8 cellular contexts compared by ENCODE assay signal in the genomic region with DNA sequence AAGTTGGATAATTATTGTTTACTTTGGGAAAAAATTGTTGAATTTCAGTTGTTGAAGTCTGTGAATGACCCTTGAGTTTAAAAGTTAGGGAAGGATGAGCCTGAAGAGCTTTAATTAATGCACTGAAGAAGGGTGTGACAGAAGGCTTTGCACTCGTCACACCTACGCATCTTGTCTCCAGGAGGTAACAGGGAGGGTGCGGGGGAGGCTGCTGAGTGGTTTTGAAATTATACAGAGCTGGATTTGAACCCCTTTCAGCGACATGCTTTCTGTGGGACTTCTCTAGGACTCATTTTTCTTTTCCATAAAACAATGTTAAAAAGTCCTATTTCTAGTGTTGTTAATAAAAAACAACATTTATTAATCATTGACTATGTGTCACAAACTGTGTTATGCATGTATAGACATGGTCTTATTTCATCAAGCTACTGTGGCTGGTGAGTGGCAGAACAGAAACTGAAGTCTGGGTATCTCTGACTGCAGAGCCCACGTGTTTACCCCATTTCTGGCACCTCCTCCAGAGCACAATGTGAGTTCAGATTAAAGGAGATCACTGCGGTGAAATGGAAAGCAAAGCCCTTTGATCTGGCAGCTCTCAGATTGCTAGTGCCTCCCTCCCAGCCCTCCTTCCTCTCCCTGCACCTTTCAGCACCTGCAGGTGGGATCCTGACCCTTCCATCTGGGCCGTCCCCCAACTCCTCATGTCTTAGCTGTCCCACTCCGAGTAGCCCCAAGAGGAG.
DNase-seq lines count a peak whose midpoint lies in the region; ATAC-seq, FAIRE-seq and TF ChIP-seq lines count a peak whose summit lies in the region.
"Had no signal": no experiment of that assay in that cellular context is flagged by ENCODE, and none has a peak within 500 bp of the region (broad histone marks: within the 10 kb centered on the region; RNA-seq: fewer than 3 reads in every experiment).

No MANE protein-coding gene starts in this region.

- H3K27ac Mint-ChIP-seq in activated naive CD8-positive, alpha-beta T cell treated with anti-CD3 and anti-CD28 coated beads, Interleukin-2, amount 50 U/mL, for 24 hours = no peak overlapping the region
- no peak overlapping the region for H3K27ac Mint-ChIP-seq in Calu3 (ENCODE audit: unreplicated experiment)

- no peak for TF ChIP-seq POLR2A in GM12891 (IDR thresholded peaks at IDR 0.05; ENCODE audit: low read depth, low read length)

- no peak for FAIRE-seq in GM12891 (lab: Jason Lieb, UNC)

- TF ChIP-seq CTCF in Calu3 (IDR thresholded peaks at IDR 0.05; ENCODE audit: unreplicated experiment) = no peak

- no peaks in the 10 kb centered on the region for H3K27me3 Mint-ChIP-seq in activated naive CD8-positive, alpha-beta T cell treated with anti-CD3 and anti-CD28 coated beads, Interleukin-2, amount 50 U/mL, for 24 hours
- no peaks in the 10 kb centered on the region for H3K27me3 Mint-ChIP-seq in Calu3 (ENCODE audit: unreplicated experiment)

- CTCF ChIA-PET in Calu3 (lab: Charles Lee) = no interaction called here

- BruUV-seq in Calu3 (replicated peaks; lab: Mats Ljungman, UMichigan) = no TSS peak

- H3K9me3 Mint-ChIP-seq in activated naive CD8-positive, alpha-beta T cell treated with anti-CD3 and anti-CD28 coated beads, Interleukin-2, amount 50 U/mL, for 24 hours = peaks cover 5% of the 10 kb centered on the region
- peaks cover 28% of the 10 kb centered on the region for H3K9me3 Mint-ChIP-seq in Calu3 (ENCODE audit: low read depth, unreplicated experiment)

- intact Hi-C loops in Calu3 (cut with micrococcal nuclease; ENCODE audit: unreplicated experiment) = no loop called here

- H3K4me3 Mint-ChIP-seq in activated naive CD8-positive, alpha-beta T cell treated with anti-CD3 and anti-CD28 coated beads, Interleukin-2, amount 50 U/mL, for 24 hours = peak overlapping the region; percentile 26
- H3K4me3 Mint-ChIP-seq in Calu3 (ENCODE audit: low read depth, unreplicated experiment) = no peak overlapping the region

- DNase-seq in NCI-H510A treated with DMSO at 0.1 percent for 48 hours (lab: John Stamatoyannopoulos, UW) = peak; percentile 68
- peak; percentile 39 for DNase-seq in activated naive CD8-positive, alpha-beta T cell treated with anti-CD3 and anti-CD28 coated beads, Interleukin-2, amount 50 U/mL, for 24 hours
- peak; percentile 24 for DNase-seq in stimulated activated CD4-positive, alpha-beta T cell treated with anti-CD3 and anti-CD28 coated beads, Interleukin-4, amount 100 ng/mL, for 24 hours
- no peak for DNase-seq in GM12891 (ENCODE audit: insufficient read length, low spot score)
- DNase-seq in Calu3 = no peak
- no peak for DNase-seq in foreskin melanocyte
- DNase-seq: hippocampal formation had no signal

- H3K4me1 Mint-ChIP-seq in activated naive CD8-positive, alpha-beta T cell treated with anti-CD3 and anti-CD28 coated beads, Interleukin-2, amount 50 U/mL, for 24 hours = peaks cover 30% of the 10 kb centered on the region
- no peaks in the 10 kb centered on the region for H3K4me1 Mint-ChIP-seq in Calu3 (ENCODE audit: low read depth, unreplicated experiment)

- ATAC-seq in GM21423 (IDR thresholded peaks at IDR 0.05; ENCODE audit: unreplicated experiment) = peak; percentile 77
- ATAC-seq in activated naive CD8-positive, alpha-beta T cell treated with anti-CD3 and anti-CD28 coated beads, Interleukin-2, amount 50 U/mL, for 24 hours = peak; percentile 86

- no peaks in the 10 kb centered on the region for H3K36me3 Mint-ChIP-seq in activated naive CD8-positive, alpha-beta T cell treated with anti-CD3 and anti-CD28 coated beads, Interleukin-2, amount 50 U/mL, for 24 hours (ENCODE audit: low read depth)
- no peaks in the 10 kb centered on the region for H3K36me3 Mint-ChIP-seq in Calu3 (ENCODE audit: insufficient read depth, unreplicated experiment)

TF ChIP-seq in GM12891, 5 proteins besides CTCF, POLR2A, EP300 and RAD21:
- TF ChIP-seq TAF1 (IDR thresholded peaks at IDR 0.05; ENCODE audit: low read depth, low read length) (no peak), PAX5 (IDR thresholded peaks at IDR 0.05; ENCODE audit: insufficient read depth, low read length, severe bottlenecking) (no peak), SPI1 (IDR thresholded peaks at IDR 0.05; ENCODE audit: low read depth, low read length) (no peak), POU2F2 (IDR thresholded peaks at IDR 0.05; ENCODE audit: low read depth, low read length) (no peak), POLR2AphosphoS5 (IDR thresholded peaks at IDR 0.05; ENCODE audit: low read depth, low read length) (no peak)

Comparison
In these comparisons a context has a peak if more than half of its experiments do, and no peak if none do; other contexts are left out.
1. DNase-seq: peak in NCI-H510A treated with DMSO at 0.1 percent for 48 hours (single experiment), activated naive CD8-positive, alpha-beta T cell treated with anti-CD3 and anti-CD28 coated beads, Interleukin-2, amount 50 U/mL, for 24 hours (single experiment) and stimulated activated CD4-positive, alpha-beta T cell treated with anti-CD3 and anti-CD28 coated beads, Interleukin-4, amount 100 ng/mL, for 24 hours (single experiment); none in GM12891 (single experiment), Calu3 (single experiment) and foreskin melanocyte (single experiment).